1 cellular context compared by ENCODE assay signal in the genomic region with DNA sequence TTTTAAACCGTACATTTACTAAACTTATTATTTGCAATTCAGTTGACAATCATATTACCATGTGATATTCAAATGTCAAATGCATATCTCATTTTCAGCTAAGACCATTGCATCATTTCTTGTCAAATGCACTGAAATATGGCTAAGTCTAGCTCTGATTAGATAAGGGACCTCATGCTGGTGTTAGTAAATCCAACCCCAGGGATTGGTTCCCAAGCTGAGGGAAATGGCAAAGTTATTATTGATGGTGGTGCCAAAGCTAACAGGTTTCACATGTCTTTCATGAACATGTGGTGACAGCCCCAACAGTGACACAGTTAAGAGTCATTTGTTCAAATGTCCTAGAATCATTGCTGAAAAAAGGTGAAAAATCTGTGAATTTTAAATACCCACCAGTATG.
TF ChIP-seq lines count a peak whose summit lies in the region.

No MANE protein-coding gene starts in this region.

TF ChIP-seq in HEK293, 187 proteins besides CTCF, POLR2A, EP300 and RAD21 (continued from another document):
- TF ChIP-seq ZBTB10 (tag by site-specific recombination; IDR thresholded peaks at IDR 0.05) (no peak), RBAK (tag by site-specific recombination; IDR thresholded peaks at IDR 0.05) (no peak), ZNF843 (tag by site-specific recombination; IDR thresholded peaks at IDR 0.05) (peak; percentile 86), ZIC2 (tag by site-specific recombination; IDR thresholded peaks at IDR 0.05) (peak; percentile 91), OSR2 (tag by site-specific recombination; IDR thresholded peaks at IDR 0.05) (no peak), ZNF707 (tag by site-specific recombination; IDR thresholded peaks at IDR 0.05) (no peak), TCF7L2 (IDR thresholded peaks at IDR 0.05; ENCODE audit: borderline replicate concordance, low read depth, low read length) (0 out of 2 replicates have a peak, but pooled peaks have one; percentile 44), ZNF639 (tag by site-specific recombination; IDR thresholded peaks at IDR 0.05) (no peak), ZNF621 (tag by site-specific recombination; IDR thresholded peaks at IDR 0.05) (no peak), ZNF324 (tag by site-specific recombination; IDR thresholded peaks at IDR 0.05) (0 out of 2 replicates have a peak, but pooled peaks have one; percentile 12), ZNF157 (tag by site-specific recombination; IDR thresholded peaks at IDR 0.05) (no peak), ZBTB7A (tag by site-specific recombination; IDR thresholded peaks at IDR 0.05; ENCODE audit: low read depth) (no peak)
TF ChIP-seq in HEK293: peak in this region for 26.
